ENCODE assay signal across 1 cellular context in genomic region chr16:9042943-9043680, GRCh38.
TF ChIP-seq lines count a peak whose summit lies in the region.

No MANE protein-coding gene starts in this region.

TF ChIP-seq in IMR-90, 13 proteins besides CTCF, POLR2A, EP300 and RAD21:
- TF ChIP-seq NFE2L2 (IDR thresholded peaks at IDR 0.05; ENCODE audit: low read depth, low read length) (no peak), CEBPB (IDR thresholded peaks at IDR 0.05; ENCODE audit: low read depth, low read length) (peak; percentile 84), FOS (IDR thresholded peaks at IDR 0.05; ENCODE audit: low read depth, low read length) (no peak; the same call in none of the 2 replicates), ELK1 (IDR thresholded peaks at IDR 0.05; ENCODE audit: borderline replicate concordance, low read depth, low read length) (no peak), CHD1 (IDR thresholded peaks at IDR 0.05; ENCODE audit: low read depth, low read length) (no peak), MAZ (IDR thresholded peaks at IDR 0.05; ENCODE audit: borderline replicate concordance, low read depth, low read length) (no peak), MXI1 (IDR thresholded peaks at IDR 0.05; ENCODE audit: borderline replicate concordance, low read depth, low read length) (no peak), RFX5 (IDR thresholded peaks at IDR 0.05; ENCODE audit: low read depth, low read length) (no peak), USF2 (IDR thresholded peaks at IDR 0.05; ENCODE audit: low read depth, low read length) (no peak), SMC3 (IDR thresholded peaks at IDR 0.05; ENCODE audit: low read depth, low read length) (peak; percentile 1; the same call in 1 of the 2 replicates), RCOR1 (IDR thresholded peaks at IDR 0.05; ENCODE audit: insufficient replicate concordance, low read length) (peak; percentile 23), BHLHE40 (IDR thresholded peaks at IDR 0.05; ENCODE audit: low read depth, low read length) (no peak), MAFK (IDR thresholded peaks at IDR 0.05; ENCODE audit: low read depth, low read length) (peak; percentile 39; the same call in 1 of the 2 replicates)
